13 cellular contexts compared by ENCODE assay signal in the genomic region with DNA sequence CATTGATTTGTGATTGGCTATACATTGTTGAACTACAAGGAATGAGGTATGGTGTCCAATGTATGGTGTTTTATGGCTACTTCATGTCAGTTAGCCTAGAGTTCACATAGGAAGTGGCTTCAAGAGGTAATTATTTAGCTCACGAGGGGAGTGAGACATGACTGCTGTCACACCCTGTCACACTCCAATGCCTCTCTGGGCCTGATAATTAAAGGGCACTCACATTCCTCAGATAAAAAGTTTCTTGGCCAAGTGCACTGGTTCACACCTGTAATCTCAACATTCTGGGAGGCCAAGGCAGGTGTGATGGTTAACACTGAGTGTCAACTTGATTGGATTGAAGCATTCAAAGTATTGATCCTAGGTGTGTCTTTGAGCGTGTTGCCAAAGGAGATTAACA.
A peak's percentile ranks its signal among the peaks of the same experiment; 100 is the strongest.
DNase-seq lines count a peak whose midpoint lies in the region; ATAC-seq and TF ChIP-seq lines count a peak whose summit lies in the region.
"Had no signal": no experiment of that assay in that cellular context is flagged by ENCODE, and none has a peak within 500 bp of the region (broad histone marks: within the 10 kb centered on the region; RNA-seq: fewer than 3 reads in every experiment).

No MANE protein-coding gene starts in this region.

- no peaks in the 10 kb centered on the region for H3K9me3 ChIP-seq in psoas muscle
- H3K9me3 ChIP-seq: BLaER1 treated with 17β-estradiol and CSF1 and Interleukin-3, amounts not matched to agents 10 nM and 100 nM had no signal

- no peak for TF ChIP-seq CTCF in kidney epithelial cell (IDR thresholded peaks at IDR 0.05; ENCODE audit: insufficient read depth, low read length, poor library complexity, severe bottlenecking)
- TF ChIP-seq CTCF in psoas muscle (IDR thresholded peaks at IDR 0.05): no peak

- H3K36me3 ChIP-seq in kidney epithelial cell (ENCODE audit: control insufficient read depth, insufficient read depth, low read length) (no peaks in the 10 kb centered on the region), psoas muscle (ENCODE audit: insufficient read depth in 1 of 2, low read depth in 1 of 2) (peaks cover 0 to 13% of the 10 kb centered on the region in 2 donors)
- H3K36me3 ChIP-seq: neural progenitor cell had no signal

- WGBS in psoas muscle, 3 donors: 65 to 87% (median 77%) methylated on average over 2 of the region's 2 CpGs

- H3K27ac ChIP-seq in psoas muscle: no peak overlapping the region
- H3K27ac ChIP-seq: BLaER1 treated with 17β-estradiol and CSF1 and Interleukin-3, amounts not matched to agents 10 nM and 100 nM; neural progenitor cell had no signal

- intact Hi-C loops in psoas muscle (cut with DNase I): no loop called here

- ATAC-seq in GM18861 (IDR thresholded peaks at IDR 0.05; ENCODE audit: unreplicated experiment) (peak; percentile 94), GM21390 (IDR thresholded peaks at IDR 0.05; ENCODE audit: unreplicated experiment) (peak; percentile 78), HG03066 (IDR thresholded peaks at IDR 0.05; ENCODE audit: low read depth, unreplicated experiment) (peak; percentile 55), SK-N-SH treated with all-trans-retinoic acid at 6 μM for 48 hours (no peak), psoas muscle (no peak), HG02852 (IDR thresholded peaks at IDR 0.05; ENCODE audit: unreplicated experiment) (no peak)
- ATAC-seq: K562 had no signal

- H3K27me3 ChIP-seq in kidney epithelial cell (ENCODE audit: control insufficient read depth, insufficient read depth, low read length) (no peaks in the 10 kb centered on the region), psoas muscle (ENCODE audit: insufficient read depth in 3 of 3, low read length in 2 of 3) (no peaks in the 10 kb centered on the region)
- H3K27me3 ChIP-seq: BLaER1 treated with 17β-estradiol and CSF1 and Interleukin-3, amounts not matched to agents 10 nM and 100 nM; neural progenitor cell had no signal

- H3K4me3 ChIP-seq in kidney epithelial cell (ENCODE audit: low read depth, low read length): no peak overlapping the region
- no peak overlapping the region for H3K4me3 ChIP-seq in psoas muscle
- H3K4me3 ChIP-seq: BLaER1 treated with 17β-estradiol and CSF1 and Interleukin-3, amounts not matched to agents 10 nM and 100 nM; K562; neural progenitor cell had no signal

- DNase-seq in kidney epithelial cell (ENCODE audit: low read depth): peak; percentile 14
- no peak for DNase-seq in activated CD4-positive, alpha-beta T cell treated with anti-CD3 and anti-CD28 coated beads for 1 hour
- DNase-seq in psoas muscle: no peak
- DNase-seq: NCI-H1694 treated with DMSO at 0.1 percent for 48 hours, NCI-H774 had no signal

- no peaks in the 10 kb centered on the region for H3K4me1 ChIP-seq in psoas muscle
- H3K4me1 ChIP-seq: BLaER1 treated with 17β-estradiol and CSF1 and Interleukin-3, amounts not matched to agents 10 nM and 100 nM; neural progenitor cell had no signal

TF ChIP-seq in SK-N-SH treated with all-trans-retinoic acid at 6 μM for 48 hours, 23 proteins besides CTCF, POLR2A, EP300 and RAD21:
- TF ChIP-seq, protein P1, sequence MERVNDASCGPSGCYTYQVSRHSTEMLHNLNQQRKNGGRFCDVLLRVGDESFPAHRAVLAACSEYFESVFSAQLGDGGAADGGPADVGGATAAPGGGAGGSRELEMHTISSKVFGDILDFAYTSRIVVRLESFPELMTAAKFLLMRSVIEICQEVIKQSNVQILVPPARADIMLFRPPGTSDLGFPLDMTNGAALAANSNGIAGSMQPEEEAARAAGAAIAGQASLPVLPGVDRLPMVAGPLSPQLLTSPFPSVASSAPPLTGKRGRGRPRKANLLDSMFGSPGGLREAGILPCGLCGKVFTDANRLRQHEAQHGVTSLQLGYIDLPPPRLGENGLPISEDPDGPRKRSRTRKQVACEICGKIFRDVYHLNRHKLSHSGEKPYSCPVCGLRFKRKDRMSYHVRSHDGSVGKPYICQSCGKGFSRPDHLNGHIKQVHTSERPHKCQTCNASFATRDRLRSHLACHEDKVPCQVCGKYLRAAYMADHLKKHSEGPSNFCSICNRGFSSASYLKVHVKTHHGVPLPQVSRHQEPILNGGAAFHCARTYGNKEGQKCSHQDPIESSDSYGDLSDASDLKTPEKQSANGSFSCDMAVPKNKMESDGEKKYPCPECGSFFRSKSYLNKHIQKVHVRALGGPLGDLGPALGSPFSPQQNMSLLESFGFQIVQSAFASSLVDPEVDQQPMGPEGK (CRISPR knock-in tag; IDR thresholded peaks at IDR 0.05; ENCODE audit: borderline replicate concordance): no peak
- TF ChIP-seq SNAI2 (CRISPR knock-in tag; IDR thresholded peaks at IDR 0.05) (no peak), ZC3H10 (CRISPR knock-in tag; IDR thresholded peaks at IDR 0.05) (no peak), ZFP3 (CRISPR knock-in tag; IDR thresholded peaks at IDR 0.05) (no peak), ZNF565 (CRISPR knock-in tag; conservative IDR thresholded peaks at IDR 0.05; ENCODE audit: low read depth) (no peak), PPARA (CRISPR knock-in tag; IDR thresholded peaks at IDR 0.05; ENCODE audit: borderline replicate concordance) (no peak), RARB (CRISPR knock-in tag; IDR thresholded peaks at IDR 0.05) (no peak), ESRRG (CRISPR knock-in tag; IDR thresholded peaks at IDR 0.05) (no peak), TCF4 (CRISPR knock-in tag; IDR thresholded peaks at IDR 0.05; ENCODE audit: borderline replicate concordance) (no peak), ZNF70 (CRISPR knock-in tag; IDR thresholded peaks at IDR 0.05) (no peak), CSDC2 (CRISPR knock-in tag; IDR thresholded peaks at IDR 0.05) (no peak), ARNTL (CRISPR knock-in tag; IDR thresholded peaks at IDR 0.05; ENCODE audit: borderline replicate concordance, low read depth) (no peak), TOX (CRISPR knock-in tag; IDR thresholded peaks at IDR 0.05; ENCODE audit: borderline replicate concordance) (no peak), OSR1 (CRISPR knock-in tag; IDR thresholded peaks at IDR 0.05) (no peak)
- TF ChIP-seq, protein P2, sequence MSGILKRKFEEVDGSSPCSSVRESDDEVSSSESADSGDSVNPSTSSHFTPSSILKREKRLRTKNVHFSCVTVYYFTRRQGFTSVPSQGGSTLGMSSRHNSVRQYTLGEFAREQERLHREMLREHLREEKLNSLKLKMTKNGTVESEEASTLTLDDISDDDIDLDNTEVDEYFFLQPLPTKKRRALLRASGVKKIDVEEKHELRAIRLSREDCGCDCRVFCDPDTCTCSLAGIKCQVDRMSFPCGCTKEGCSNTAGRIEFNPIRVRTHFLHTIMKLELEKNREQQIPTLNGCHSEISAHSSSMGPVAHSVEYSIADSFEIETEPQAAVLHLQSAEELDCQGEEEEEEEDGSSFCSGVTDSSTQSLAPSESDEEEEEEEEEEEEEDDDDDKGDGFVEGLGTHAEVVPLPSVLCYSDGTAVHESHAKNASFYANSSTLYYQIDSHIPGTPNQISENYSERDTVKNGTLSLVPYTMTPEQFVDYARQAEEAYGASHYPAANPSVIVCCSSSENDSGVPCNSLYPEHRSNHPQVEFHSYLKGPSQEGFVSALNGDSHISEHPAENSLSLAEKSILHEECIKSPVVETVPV (CRISPR knock-in tag; IDR thresholded peaks at IDR 0.05): no peak

Comparison
In these comparisons a context has a peak if more than half of its experiments do, and no peak if none do; other contexts are left out.
1. ATAC-seq: peak in GM18861 (single experiment), GM21390 (single experiment) and HG03066 (single experiment); none in SK-N-SH treated with all-trans-retinoic acid at 6 μM for 48 hours (single experiment), psoas muscle (0 of 4) and HG02852 (single experiment).